Comparison of ENCODE assay signal across 24 cellular contexts in the genomic region with DNA sequence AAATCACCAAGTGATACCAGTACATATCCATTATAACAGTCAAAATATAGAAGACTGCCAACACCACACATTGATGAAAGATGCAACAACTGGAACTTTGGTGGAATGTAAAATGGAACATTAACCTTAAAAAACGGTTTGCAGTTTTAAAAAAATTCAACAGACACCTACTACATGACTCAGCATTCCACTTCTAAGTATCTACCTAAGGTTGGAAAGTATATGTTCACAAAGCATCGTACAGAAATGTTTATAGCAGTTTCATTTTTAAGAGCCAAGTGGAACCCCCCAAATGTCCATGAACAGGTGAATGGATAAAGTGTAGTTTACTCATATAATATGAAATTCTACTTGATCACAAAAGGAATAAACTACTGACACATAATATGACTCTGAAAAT.
DNase-seq lines count a peak whose midpoint lies in the region; ATAC-seq, FAIRE-seq and TF ChIP-seq lines count a peak whose summit lies in the region.
"Had no signal": no experiment of that assay in that cellular context is flagged by ENCODE, and none has a peak within 500 bp of the region (broad histone marks: within the 10 kb centered on the region; RNA-seq: fewer than 3 reads in every experiment).

No MANE protein-coding gene starts in this region.

- in situ Hi-C loops in HepG2 (cut with HindIII; ENCODE audit: extremely low pct_ligation_motif_present, low pct_unique_long_range_greater_than_20kb), result no loop called here

- H3K4me2 ChIP-seq in HepG2 (ENCODE audit: low read depth, low read length), result no peak overlapping the region
- H3K4me2 ChIP-seq: BLaER1 had no signal

- CTCF ChIA-PET in HepG2 (lab: Yijun Ruan, JAX; ENCODE audit: low intra/inter-chr PET ratio, low total read pairs), result no interaction called here

- H4K20me1 ChIP-seq in HepG2 (ENCODE audit: insufficient read depth, low read length), result no peaks in the 10 kb centered on the region
- H4K20me1 ChIP-seq: BLaER1 had no signal

- H3K9me3 ChIP-seq in HepG2 (ENCODE audit: low read length), result peaks cover 52% of the 10 kb centered on the region
- H3K9me3 ChIP-seq in right lobe of liver, result no peaks in the 10 kb centered on the region
- H3K9me3 ChIP-seq: BE2C, BLaER1 had no signal

- H2AFZ ChIP-seq in HepG2 (ENCODE audit: low read length), result no peak overlapping the region

- no peak for TF ChIP-seq CTCF in HepG2 (CRISPR knock-in tag; IDR thresholded peaks at IDR 0.05)
- TF ChIP-seq CTCF in right lobe of liver (IDR thresholded peaks at IDR 0.05), result no peak

- H3K4me1 ChIP-seq in HepG2 (ENCODE audit: insufficient read depth, low read length) (no peaks in the 10 kb centered on the region), right lobe of liver (no peaks in the 10 kb centered on the region)
- H3K4me1 ChIP-seq: BE2C, BLaER1 had no signal

- H3K36me3 ChIP-seq in HepG2 (replicated peaks in 1 of 2; ENCODE audit: control insufficient read depth in 1 of 2, insufficient read depth in 2 of 2, low read length in 2 of 2) (no peaks in the 10 kb centered on the region), right lobe of liver (no peaks in the 10 kb centered on the region)
- H3K36me3 ChIP-seq: BE2C, BLaER1 had no signal

- H3K4me3 ChIP-seq in HepG2 (replicated peaks in 1 of 3; ENCODE audit: insufficient read depth in 1 of 3, low read depth in 2 of 3, low read length in 3 of 3), result no peak overlapping the region
- no peak overlapping the region for H3K4me3 ChIP-seq in right lobe of liver
- H3K4me3 ChIP-seq: BLaER1, GM12878 had no signal

- BruUV-seq in HepG2 (replicated peaks; lab: Mats Ljungman, UMichigan), result no TSS peak

- TF ChIP-seq EP300 in HepG2 (IDR thresholded peaks at IDR 0.05; ENCODE audit: low read depth in 2 of 2, low read length in 2 of 2) (no peak), HepG2 (CRISPR knock-in tag; IDR thresholded peaks at IDR 0.05; ENCODE audit: borderline replicate concordance) (no peak)

- no peak for TF ChIP-seq POLR2A in HepG2 (IDR thresholded peaks at IDR 0.05; ENCODE audit: insufficient read depth in 1 of 2, low read depth in 2 of 2, low read length in 2 of 2)
- TF ChIP-seq POLR2A in right lobe of liver (IDR thresholded peaks at IDR 0.05), result no peak

- no peak for TF ChIP-seq RAD21 in HepG2 (CRISPR knock-in tag; IDR thresholded peaks at IDR 0.05)

- DNase-seq in HepG2 (ENCODE audit: low spot score) (no peak), right lobe of liver (no peak), SW480 (ENCODE audit: low spot score) (peak; percentile 51)
- DNase-seq in activated CD4-positive, alpha-beta T cell treated with anti-CD3 and anti-CD28 coated beads for 4 hours, result no peak
- DNase-seq: ACHN; BE2C; C1 segment of cervical spinal cord; CD4-positive, alpha-beta memory T cell; CD4-positive, CD25-positive, alpha-beta regulatory T cell; CD8-positive, alpha-beta memory T cell; COR-L47; DMS 273 treated with DMSO at 0.1 percent for 48 hours; DMS153; DMS53; DMS79; DND-41; EL; GDM1 had no signal

- POLR2A ChIA-PET in HepG2 (lab: Yijun Ruan, JAX), result no interaction called here

- intact Hi-C loops in HepG2 (cut with micrococcal nuclease; ENCODE audit: unreplicated experiment) (no loop called here), right lobe of liver (cut with DNase I) (no loop called here)

- ATAC-seq in HepG2, result no peak
- no peak for ATAC-seq in right lobe of liver
- ATAC-seq in HG03354 (IDR thresholded peaks at IDR 0.05; ENCODE audit: poor library complexity, severe bottlenecking, unreplicated experiment), result no peak
- ATAC-seq: GM12878 had no signal

- no peak overlapping the region for H3K9ac ChIP-seq in HepG2 (ENCODE audit: insufficient read depth, low read depth, low read length)
- H3K9ac ChIP-seq: BLaER1 had no signal

- no peaks in the 10 kb centered on the region for H3K79me2 ChIP-seq in HepG2 (ENCODE audit: insufficient read depth, low read length)

- H3K27ac ChIP-seq in HepG2 (ENCODE audit: extremely low read length, insufficient read depth, low read length) (no peak overlapping the region), right lobe of liver (no peak overlapping the region)
- H3K27ac ChIP-seq: 22Rv1, BLaER1 had no signal

- no peaks in the 10 kb centered on the region for H3K27me3 ChIP-seq in HepG2 (ENCODE audit: control insufficient read depth in 1 of 2, insufficient read depth in 2 of 2, low read length in 2 of 2)
- no peaks in the 10 kb centered on the region for H3K27me3 ChIP-seq in right lobe of liver
- H3K27me3 ChIP-seq: BE2C, BLaER1 had no signal

- FAIRE-seq in HepG2 (lab: Jason Lieb, UNC), result no peak
- FAIRE-seq: GM12878, GM12892, GM18507 had no signal

- WGBS in HepG2 (ENCODE audit: low lambda C conversion rate), result 4% methylated on average over 2 of the region's 2 CpGs
- 30% methylated on average over 2 of the region's 2 CpGs for WGBS in right lobe of liver (ENCODE audit: insufficient coverage, low coverage, low lambda C conversion rate, missing lambda C conversion rate)

TF ChIP-seq in HepG2, 621 proteins besides CTCF, POLR2A, EP300 and RAD21:
- TF ChIP-seq REPIN1 (CRISPR knock-in tag; IDR thresholded peaks at IDR 0.05; ENCODE audit: borderline replicate concordance, low read depth) (no peak), NFE2L2 (IDR thresholded peaks at IDR 0.05; ENCODE audit: low read length) (peak; percentile 44; the same call in 1 of the 2 replicates)
TF ChIP-seq in HepG2: peak in this region for 1.
